In genomic region chr11:18761741-18762140, GRCh38 we compare ENCODE assay signal across 1 cellular context.
TF ChIP-seq lines count a peak whose summit lies in the region.

No MANE protein-coding gene starts in this region.

TF ChIP-seq in HepG2, 621 proteins besides CTCF, POLR2A, EP300 and RAD21:
- TF ChIP-seq MNT (IDR thresholded peaks at IDR 0.05): peak; percentile 86
- TF ChIP-seq ELF3 (CRISPR knock-in tag; IDR thresholded peaks at IDR 0.05): no peak
